Comparison of ENCODE assay signal across 13 cellular contexts in genomic region chr11:122803716-122804115, GRCh38. TPM values are rescaled to one million over a fixed set of nuclear protein-coding genes. Genes with fewer than 3 reads are reported as not detected.
DNase-seq lines count a peak whose midpoint lies in the region; ATAC-seq, FAIRE-seq and TF ChIP-seq lines count a peak whose summit lies in the region.
"Had no signal": no experiment of that assay in that cellular context is flagged by ENCODE, and none has a peak within 500 bp of the region (broad histone marks: within the 10 kb centered on the region; RNA-seq: fewer than 3 reads in every experiment).

No MANE protein-coding gene starts in this region.

- H3K9me3 ChIP-seq in BLaER1 (no peaks in the 10 kb centered on the region), HUES64 (ENCODE audit: insufficient read depth, low read depth, low read length) (no peaks in the 10 kb centered on the region)
- H3K9me3 ChIP-seq: left lung had no signal

- peaks cover 45% of the 10 kb centered on the region for H3K4me1 Mint-ChIP-seq in nephron progenitor cell

- H3K36me3 ChIP-seq in BLaER1 (peaks cover 100% of the 10 kb centered on the region), HUES64 (ENCODE audit: insufficient read depth, low read length) (no peaks in the 10 kb centered on the region), bronchial epithelial cell (ENCODE audit: control insufficient read depth, insufficient read depth, low read length) (no peaks in the 10 kb centered on the region)

- peaks cover 23% of the 10 kb centered on the region for H3K36me3 Mint-ChIP-seq in nephron progenitor cell (ENCODE audit: low read depth)
- H3K36me3 Mint-ChIP-seq: IgD-negative memory B cell had no signal

- H3K4me3 ChIP-seq in BLaER1 (no peak overlapping the region), HUES64 (ENCODE audit: low read length) (no peak overlapping the region), bronchial epithelial cell (ENCODE audit: low read depth, low read length) (no peak overlapping the region)
- H3K4me3 ChIP-seq: left lung had no signal

- TF ChIP-seq CTCF in bronchial epithelial cell (IDR thresholded peaks at IDR 0.05; ENCODE audit: insufficient read depth, low read length, severe bottlenecking) (no peak), nephron progenitor cell (IDR thresholded peaks at IDR 0.05) (no peak)

- 85% methylated on average over 5 of the region's 5 CpGs for WGBS in HUES64

- H3K9ac ChIP-seq in BLaER1, result peak overlapping the region; percentile 40
- H3K9ac ChIP-seq in HUES64 (ENCODE audit: low read depth, low read length), result no peak overlapping the region

- peaks cover 4% of the 10 kb centered on the region for H3K9me3 Mint-ChIP-seq in nephron progenitor cell
- H3K9me3 Mint-ChIP-seq: IgD-negative memory B cell had no signal

- peak overlapping the region; percentile 44; the same call in 1 of the 2 replicates for H3K27ac ChIP-seq in BLaER1
- peak overlapping the region; percentile 40; the same call in 1 of the 2 replicates for H3K27ac ChIP-seq in HUES64 (ENCODE audit: low read depth, low read length)
- H3K27ac ChIP-seq: left lung had no signal

- no peak for ATAC-seq in GM18502 (IDR thresholded peaks at IDR 0.05; ENCODE audit: poor library complexity, unreplicated experiment)

- no peaks in the 10 kb centered on the region for H3K27me3 Mint-ChIP-seq in nephron progenitor cell (ENCODE audit: low read depth, poor library complexity)
- H3K27me3 Mint-ChIP-seq: IgD-negative memory B cell had no signal

- DNase-seq in bronchial epithelial cell (ENCODE audit: low read depth) (peak; percentile 92), nephron progenitor cell (no peak), DMS79 (lab: John Stamatoyannopoulos, UW) (no peak), GF-D8 (lab: John Stamatoyannopoulos, UW) (no peak), occipital lobe (lab: John Stamatoyannopoulos, UW) (no peak)
- DNase-seq: glutamatergic neuron, left lung, NCI-H1105 treated with DMSO at 0.1 percent for 48 hours had no signal

- peaks cover 100% of the 10 kb centered on the region for H4K20me1 ChIP-seq in BLaER1

- peak; percentile 97 for FAIRE-seq in bronchial epithelial cell (lab: Jason Lieb, UNC)

- peak overlapping the region; percentile 68 for H3K4me2 ChIP-seq in BLaER1

- peak overlapping the region; percentile 85 for H3K27ac Mint-ChIP-seq in nephron progenitor cell
- H3K27ac Mint-ChIP-seq: IgD-negative memory B cell had no signal

- H3K4me3 Mint-ChIP-seq in nephron progenitor cell, result no peak overlapping the region

- H3K27me3 ChIP-seq in BLaER1 (no peaks in the 10 kb centered on the region), HUES64 (ENCODE audit: insufficient read depth, low read length) (no peaks in the 10 kb centered on the region), bronchial epithelial cell (ENCODE audit: control insufficient read depth, insufficient read depth, low read length) (no peaks in the 10 kb centered on the region)
- H3K27me3 ChIP-seq: left lung had no signal

- H3K4me1 ChIP-seq in BLaER1 (peaks cover 93% of the 10 kb centered on the region), HUES64 (ENCODE audit: insufficient read depth, low read length) (peaks cover 19% of the 10 kb centered on the region)

RNA-seq across cellular contexts. Expression of gene CRTAM, which starts 34.6 kb away (rescaled TPM):
- not detected for polyA plus RNA-seq in HUES64 (2013, experiment 1 of 2)
- polyA plus RNA-seq in HUES64 (2013, experiment 2 of 2), result 0.38 TPM
- total RNA-seq in bronchial epithelial cell (0.79 TPM in 1 of 2 replicates, not detected in the other), occipital lobe (0.47 TPM)
- total RNA-seq: NCI-H460 had no signal
